25 cellular contexts compared by ENCODE assay signal in the genomic region with DNA sequence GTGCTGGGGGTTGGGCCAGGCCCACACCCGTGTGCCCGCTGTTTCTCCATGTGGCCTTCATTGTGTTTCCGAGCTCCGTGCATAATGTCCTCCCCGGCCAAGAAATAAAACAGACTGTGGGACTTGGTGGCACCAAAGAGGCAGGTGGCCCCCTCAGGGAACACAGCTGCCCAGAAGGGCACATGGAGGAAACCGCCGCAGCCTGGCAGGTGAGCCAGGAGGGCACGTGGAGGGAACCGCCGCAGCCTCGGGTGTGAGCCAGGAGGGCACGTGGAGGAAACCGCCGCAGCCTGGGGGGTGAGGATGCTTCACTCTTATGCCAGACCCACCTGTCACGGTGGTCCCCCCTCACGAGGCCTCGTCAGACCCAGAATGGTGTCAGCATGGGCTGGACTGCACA.
DNase-seq lines count a peak whose midpoint lies in the region; ATAC-seq, FAIRE-seq and TF ChIP-seq lines count a peak whose summit lies in the region.
"Had no signal": no experiment of that assay in that cellular context is flagged by ENCODE, and none has a peak within 500 bp of the region (broad histone marks: within the 10 kb centered on the region; RNA-seq: fewer than 3 reads in every experiment).

No MANE protein-coding gene starts in this region.

- TF ChIP-seq POLR2A in H1 (IDR thresholded peaks at IDR 0.05; ENCODE audit: control extremely low read depth in 1 of 2, low read depth in 2 of 2, low read length in 2 of 2): no peak

- no peak for FAIRE-seq in H1 (lab: Jason Lieb, UNC)
- FAIRE-seq: A204.1, G401.6, GM12891, GM19239 had no signal

- CTCF ChIA-PET in H1 (lab: Charles Lee; ENCODE audit: partially characterized antibody): interaction anchor here (0.6 to 1.4 kb wide), 3 partner anchors 14 to 89 kb away, joined by 3 to 5 read pairs (median 3); no protein-coding TSS in a partner anchor

- no peak overlapping the region for H4K5ac ChIP-seq in H1 (ENCODE audit: insufficient read length, low read depth, low read length)

- H2BK12ac ChIP-seq in H1 (ENCODE audit: low read depth, low read length): peak overlapping the region; percentile 50; the same call in 1 of the 2 replicates

- H3K36me3 ChIP-seq in DND-41 (ENCODE audit: insufficient read depth, low read length) (no peaks in the 10 kb centered on the region), H1 (ENCODE audit: control insufficient read depth in 2 of 4, insufficient read depth in 4 of 4, low read length in 3 of 4) (no peaks in the 10 kb centered on the region), osteoblast (ENCODE audit: insufficient read depth, low read length) (no peaks in the 10 kb centered on the region), upper lobe of right lung (no peaks in the 10 kb centered on the region)
- H3K36me3 ChIP-seq: BE2C, BLaER1 had no signal

- peaks cover 2% of the 10 kb centered on the region for H3K9me3 ChIP-seq in DND-41 (ENCODE audit: insufficient read depth, low read length, severe bottlenecking)
- no peaks in the 10 kb centered on the region for H3K9me3 ChIP-seq in H1 (ENCODE audit: insufficient read depth in 2 of 2, low read depth in 1 of 2, low read length in 1 of 2)
- no peaks in the 10 kb centered on the region for H3K9me3 ChIP-seq in osteoblast (ENCODE audit: low read depth, low read length)
- H3K9me3 ChIP-seq in upper lobe of right lung: no peaks in the 10 kb centered on the region
- H3K9me3 ChIP-seq: BE2C had no signal

- H3K23me2 ChIP-seq in H1 (ENCODE audit: low read depth, low read length): no peaks in the 10 kb centered on the region

- no peak overlapping the region for H3K14ac ChIP-seq in H1 (ENCODE audit: insufficient read length)

- no peaks in the 10 kb centered on the region for H4K20me1 ChIP-seq in DND-41 (ENCODE audit: insufficient read depth, low read length)
- no peaks in the 10 kb centered on the region for H4K20me1 ChIP-seq in H1 (replicated peaks in 1 of 2; ENCODE audit: control insufficient read depth in 1 of 2, insufficient read depth in 2 of 2, low read length in 2 of 2)
- no peaks in the 10 kb centered on the region for H4K20me1 ChIP-seq in osteoblast (ENCODE audit: insufficient read depth, low read length)

- DNase-seq in DND-41: peak; percentile 26
- DNase-seq in H1 (ENCODE audit: low read depth in 1 of 2, low spot score in 2 of 2): no peak
- DNase-seq in osteoblast (ENCODE audit: insufficient read length, low spot score, missing footprints): peak; percentile 56
- no peak for DNase-seq in upper lobe of right lung
- DNase-seq: 8988T; ACHN; BE2C; C1 segment of cervical spinal cord; CD4-positive, alpha-beta memory T cell; CD4-positive, CD25-positive, alpha-beta regulatory T cell; CD8-positive, alpha-beta memory T cell; COR-L47; DMS 273 treated with DMSO at 0.1 percent for 48 hours; DMS153; DMS53; DMS79; GF-D8 had no signal

- no peak overlapping the region for H2AK5ac ChIP-seq in H1 (ENCODE audit: low read depth, low read length)

- H3K9ac ChIP-seq in DND-41 (ENCODE audit: low read depth, low read length): 0 out of 2 replicates have a peak overlapping the region, but pooled peaks have one; percentile 28
- H3K9ac ChIP-seq in H1 (replicated peaks in 1 of 4; ENCODE audit: extremely low read depth in 1 of 4, low read depth in 3 of 4, low read length in 3 of 4): no peak overlapping the region
- H3K9ac ChIP-seq: BLaER1 had no signal

- H3K79me1 ChIP-seq in H1 (ENCODE audit: low read depth, low read length): no peaks in the 10 kb centered on the region

- no peak overlapping the region for H2BK20ac ChIP-seq in H1 (ENCODE audit: low read length)

- TF ChIP-seq CTCF in DND-41 (IDR thresholded peaks at IDR 0.05; ENCODE audit: borderline replicate concordance, extremely low read depth, low read length, poor library complexity, severe bottlenecking) (no peak), H1 (IDR thresholded peaks at IDR 0.05; ENCODE audit: control extremely low read depth in 1 of 3, insufficient read depth in 1 of 3, low read depth in 1 of 3, low read length in 3 of 3) (no peak), osteoblast (IDR thresholded peaks at IDR 0.05; ENCODE audit: extremely low read depth, low read depth, low read length) (no peak), upper lobe of right lung (IDR thresholded peaks at IDR 0.05) (no peak)

- H3K4me3 ChIP-seq in DND-41 (ENCODE audit: low read depth in 1 of 2, low read length in 2 of 2): no peak overlapping the region
- no peak overlapping the region for H3K4me3 ChIP-seq in H1 (ENCODE audit: extremely low read depth in 1 of 4, insufficient read depth in 2 of 4, low read depth in 3 of 4, low read length in 4 of 4)
- no peak overlapping the region for H3K4me3 ChIP-seq in osteoblast (ENCODE audit: insufficient read depth, low read length)
- no peak overlapping the region for H3K4me3 ChIP-seq in upper lobe of right lung
- H3K4me3 ChIP-seq: BLaER1 had no signal

- no peak overlapping the region for H2AFZ ChIP-seq in DND-41 (ENCODE audit: low read depth, low read length)
- no peak overlapping the region for H2AFZ ChIP-seq in H1 (ENCODE audit: low read length)
- H2AFZ ChIP-seq in osteoblast (ENCODE audit: low read length): no peak overlapping the region

- no peak overlapping the region for H3K56ac ChIP-seq in H1 (replicated peaks; ENCODE audit: insufficient read length, low read depth, low read length)

- no peak for TF ChIP-seq EP300 in H1 (IDR thresholded peaks at IDR 0.05; ENCODE audit: borderline replicate concordance in 1 of 2, low read depth in 2 of 2, low read length in 2 of 2)

- no peak overlapping the region for H3K4me2 ChIP-seq in DND-41 (ENCODE audit: insufficient read depth, low read length)
- H3K4me2 ChIP-seq in H1 (ENCODE audit: insufficient read depth in 1 of 2, low read depth in 2 of 2, low read length in 2 of 2): no peak overlapping the region
- no peak overlapping the region for H3K4me2 ChIP-seq in osteoblast (ENCODE audit: insufficient read depth, low read length)
- H3K4me2 ChIP-seq: BLaER1 had no signal

- no peak overlapping the region for H2BK120ac ChIP-seq in H1 (replicated peaks; ENCODE audit: low read depth, low read length)

- H3K4ac ChIP-seq in H1 (replicated peaks; ENCODE audit: insufficient read length, low read depth, low read length): no peak overlapping the region

- H3K79me2 ChIP-seq in DND-41 (ENCODE audit: insufficient read depth, low read length) (no peaks in the 10 kb centered on the region), H1 (ENCODE audit: control insufficient read depth in 1 of 2, insufficient read depth in 2 of 2, low read length in 2 of 2) (no peaks in the 10 kb centered on the region), osteoblast (ENCODE audit: insufficient read depth, low read length) (no peaks in the 10 kb centered on the region)

- no peak for ATAC-seq in DND-41 (ENCODE audit: insufficient read depth, low read depth)
- ATAC-seq in upper lobe of right lung: peak; percentile 14
- no peak for ATAC-seq in GM21786 (IDR thresholded peaks at IDR 0.05; ENCODE audit: unreplicated experiment)
- no peak for ATAC-seq in activated CD4-positive, CD25-positive, alpha-beta regulatory T cell treated with anti-CD3 and anti-CD28 coated beads, Interleukin-2, amount 50 U/mL, for 24 hours
- no peak for ATAC-seq in HG03280 (IDR thresholded peaks at IDR 0.05; ENCODE audit: unreplicated experiment)

- H3K18ac ChIP-seq in H1 (ENCODE audit: extremely low read depth, low read length): no peak overlapping the region; the same call in 1 of the 2 replicates

- H2BK5ac ChIP-seq in H1 (ENCODE audit: low read depth, low read length): peak overlapping the region; percentile 35; the same call in 1 of the 2 replicates

- H3K23ac ChIP-seq in H1 (ENCODE audit: insufficient read length): no peak overlapping the region

- peak overlapping the region; percentile 68 for H4K91ac ChIP-seq in H1 (replicated peaks; ENCODE audit: insufficient read length, low read length)

- H3K4me1 ChIP-seq in DND-41 (ENCODE audit: insufficient read depth, low read length) (peaks cover 58% of the 10 kb centered on the region), H1 (replicated peaks in 1 of 4; ENCODE audit: control insufficient read depth in 3 of 4, insufficient read depth in 4 of 4, low read length in 3 of 4) (peaks cover 0 to 8% (median 4%) of the 10 kb centered on the region in 4 experiments; a peak in 4 of 7 replicates), osteoblast (ENCODE audit: insufficient read depth, low read length) (no peaks in the 10 kb centered on the region), upper lobe of right lung (no peaks in the 10 kb centered on the region)
- H3K4me1 ChIP-seq: BE2C had no signal

- H3K27ac ChIP-seq in DND-41 (ENCODE audit: low read length): peak overlapping the region; percentile 75
- H3K27ac ChIP-seq in H1 (ENCODE audit: low read depth, low read length): no peak overlapping the region
- H3K27ac ChIP-seq in osteoblast (ENCODE audit: low read depth, low read length): no peak overlapping the region
- H3K27ac ChIP-seq in upper lobe of right lung: no peak overlapping the region
- H3K27ac ChIP-seq: BLaER1 had no signal

- H4K8ac ChIP-seq in H1 (ENCODE audit: extremely low read depth, insufficient read depth, low read length): no peak overlapping the region

- 89% methylated on average over 17 of the region's 17 CpGs; no CpG with 5 or more reads in 1 of the 2 experiments for WGBS in H1 (ENCODE audit: extremely low coverage in 1 of 2, insufficient coverage in 1 of 2, insufficient read length in 1 of 2, insufficient replicate concordance in 2 of 2, low coverage in 1 of 2, low lambda C conversion rate in 2 of 2, missing lambda C conversion rate in 1 of 2), 2 experiments

- intact Hi-C loops in upper lobe of right lung (cut with DNase I): no loop called here

- POLR2A ChIA-PET in H1 (lab: Charles Lee; ENCODE audit: partially characterized antibody): interaction anchor here (0.9 kb wide), 1 partner anchor 20 kb away, joined by 3 read pairs; no protein-coding TSS in a partner anchor

- H3K27me3 ChIP-seq in DND-41 (ENCODE audit: insufficient read depth, low read length, poor library complexity) (no peaks in the 10 kb centered on the region), H1 (replicated peaks in 1 of 4; ENCODE audit: control insufficient read depth in 3 of 4, extremely low read depth in 1 of 4, insufficient read depth in 3 of 4, low read length in 3 of 4) (no peaks in the 10 kb centered on the region), osteoblast (ENCODE audit: insufficient read depth, low read length) (no peaks in the 10 kb centered on the region), upper lobe of right lung (no peaks in the 10 kb centered on the region)
- H3K27me3 ChIP-seq: BE2C, BLaER1 had no signal

- no peak for TF ChIP-seq RAD21 in H1 (IDR thresholded peaks at IDR 0.05 in 1 of 2, conservative IDR thresholded peaks at IDR 0.05 in 1 of 2; ENCODE audit: low read depth in 2 of 2, low read length in 2 of 2)

- no peak overlapping the region for H2BK15ac ChIP-seq in H1 (ENCODE audit: low read length)

TF ChIP-seq in H1, 55 proteins besides CTCF, POLR2A, EP300 and RAD21 (continues in another document):
- TF ChIP-seq JUN (IDR thresholded peaks at IDR 0.05; ENCODE audit: low read depth, low read length) (no peak), E2F6 (IDR thresholded peaks at IDR 0.05) (no peak)

Comparison
In these comparisons a context has a peak if more than half of its experiments do, and no peak if none do; other contexts are left out.
1. DNase-seq: peak in DND-41 (single experiment) and osteoblast (single experiment); none in H1 (0 of 2) and upper lobe of right lung (single experiment).